In the genomic region with DNA sequence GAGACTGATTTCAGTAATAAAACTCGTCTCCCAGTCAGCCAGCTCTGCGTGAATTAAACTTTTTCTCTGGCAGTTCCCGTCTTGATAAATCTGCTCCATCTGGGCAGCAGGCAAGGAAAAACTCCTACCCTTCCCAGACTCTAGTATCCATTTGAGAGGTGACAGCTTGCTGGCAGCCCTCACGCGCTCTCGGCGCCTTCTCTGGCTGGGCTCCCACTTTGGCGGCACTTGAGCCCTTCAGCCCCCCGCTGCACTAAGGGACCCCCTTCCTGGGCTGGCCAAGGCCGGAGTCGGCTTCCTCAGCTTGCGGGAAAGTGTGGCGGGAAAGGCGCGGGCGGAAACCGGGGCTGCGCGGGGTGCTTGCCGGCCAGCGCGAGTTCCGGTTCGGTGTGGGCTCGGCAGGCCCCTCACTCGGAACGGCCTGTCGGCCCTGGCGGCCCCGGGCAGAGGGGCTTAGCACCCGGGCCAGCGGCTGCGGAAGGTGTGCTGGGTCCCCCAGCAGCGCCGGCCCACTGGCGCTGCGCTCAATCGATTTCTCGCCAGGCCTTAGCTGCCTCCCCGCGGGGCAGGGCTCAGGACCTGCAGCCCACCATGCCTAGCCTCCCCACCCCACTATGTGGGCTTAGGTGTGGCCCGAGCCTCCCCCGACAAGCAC, we compare ENCODE assay signal across 13 cellular contexts. TPM values are rescaled to one million over a fixed set of nuclear protein-coding genes. Genes with fewer than 3 reads are reported as not detected.
DNase-seq lines count a peak whose midpoint lies in the region; ATAC-seq and TF ChIP-seq lines count a peak whose summit lies in the region.
"Had no signal": no experiment of that assay in that cellular context is flagged by ENCODE, and none has a peak within 500 bp of the region (broad histone marks: within the 10 kb centered on the region; RNA-seq: fewer than 3 reads in every experiment).

No MANE protein-coding gene starts in this region.

- H3K4me3 Mint-ChIP-seq in glutamatergic neuron (ENCODE audit: unreplicated experiment) (no peak overlapping the region), progenitor cell of endocrine pancreas (ENCODE audit: low read depth) (no peak overlapping the region)
- no peak overlapping the region for H3K4me3 Mint-ChIP-seq in natural killer cell treated with Interleukin-12 subunit alpha and Interleukin-12 subunit beta and Interleukin-15 and Interleukin-18, amount 100 ng/mL, for 72 hours
- H3K4me3 Mint-ChIP-seq: activated CD4-positive, alpha-beta memory T cell treated with anti-CD3 and anti-CD28 coated beads for 36 hours had no signal

- peak overlapping the region; percentile 37; the same call in 1 of the 2 replicates for H3K14ac ChIP-seq in IMR-90 (replicated peaks; ENCODE audit: low read depth, low read length)

- no peaks in the 10 kb centered on the region; the same call in 1 of the 2 replicates for H3K9me1 ChIP-seq in IMR-90 (ENCODE audit: insufficient read depth, low read length)

- H2AK5ac ChIP-seq in IMR-90 (ENCODE audit: low read depth, low read length), result 0 out of 2 replicates have a peak overlapping the region, but pooled peaks have one; percentile 23

- H3K4me3 ChIP-seq in IMR-90 (ENCODE audit: insufficient read depth, low read depth, low read length), result no peak overlapping the region
- H3K4me3 ChIP-seq in sigmoid colon, result peak overlapping the region in 3 of 4 donors; percentile 25 to 36 (median 29)

- H3K23ac ChIP-seq in IMR-90 (ENCODE audit: low read depth, low read length), result peak overlapping the region; percentile 12; the same call in 1 of the 2 replicates

- no peak for TF ChIP-seq POLR2A in IMR-90 (IDR thresholded peaks at IDR 0.05; ENCODE audit: low read depth, low read length)
- no peak for TF ChIP-seq POLR2A in sigmoid colon (IDR thresholded peaks at IDR 0.05)

- H3K9ac ChIP-seq in IMR-90 (ENCODE audit: low read depth, low read length), result no peak overlapping the region

- DNase-seq in IMR-90 (no peak), dermis blood vessel endothelial cell (peak; percentile 22), left kidney (ENCODE audit: low read depth, low spot score) (peak; percentile 55), sigmoid colon (no peak), glutamatergic neuron (no peak), COLO829 (ENCODE audit: low spot score) (no peak), progenitor cell of endocrine pancreas (ENCODE audit: low spot score, unreplicated experiment) (no peak)
- DNase-seq in natural killer cell treated with Interleukin-12 subunit alpha and Interleukin-12 subunit beta and Interleukin-15 and Interleukin-18, amount 100 ng/mL, for 72 hours (ENCODE audit: low spot score), result no peak
- DNase-seq: activated CD4-positive, alpha-beta memory T cell treated with anti-CD3 and anti-CD28 coated beads for 36 hours; GOT3; NCI-H1048; NCI-H2171; stimulated activated naive CD4-positive, alpha-beta T cell had no signal

- POLR2A ChIA-PET in IMR-90 (lab: Charles Lee; ENCODE audit: unreplicated experiment), result no interaction called here

- intact Hi-C loops in IMR-90 (cut with micrococcal nuclease) (no loop called here), sigmoid colon (cut with DNase I) (no loop called here)

- no peak overlapping the region for H3K56ac ChIP-seq in IMR-90 (ENCODE audit: extremely low read depth, insufficient read depth, low read length)

- no peak overlapping the region for H3K27ac Mint-ChIP-seq in glutamatergic neuron (ENCODE audit: unreplicated experiment)
- peak overlapping the region in 1 of 2 donors; percentile 39 for H3K27ac Mint-ChIP-seq in natural killer cell treated with Interleukin-12 subunit alpha and Interleukin-12 subunit beta and Interleukin-15 and Interleukin-18, amount 100 ng/mL, for 72 hours
- H3K27ac Mint-ChIP-seq in progenitor cell of endocrine pancreas, result no peak overlapping the region
- H3K27ac Mint-ChIP-seq: activated CD4-positive, alpha-beta memory T cell treated with anti-CD3 and anti-CD28 coated beads for 36 hours had no signal

- ATAC-seq in IMR-90 (ENCODE audit: low read depth), result no peak
- ATAC-seq in natural killer cell treated with Interleukin-12 subunit alpha and Interleukin-12 subunit beta and Interleukin-15 and Interleukin-18, amount 100 ng/mL, for 72 hours, result no peak

- H3K9me3 ChIP-seq in IMR-90 (ENCODE audit: control insufficient read depth, insufficient read depth, low read length), result no peaks in the 10 kb centered on the region
- H3K9me3 ChIP-seq in sigmoid colon, result no peaks in the 10 kb centered on the region

- no peak overlapping the region for H3K4me2 ChIP-seq in IMR-90 (ENCODE audit: low read depth, low read length)

- H4K8ac ChIP-seq in IMR-90 (ENCODE audit: low read depth in 2 of 2, low read length in 2 of 2), result 0 out of 4 replicates have a peak overlapping the region, but pooled peaks of 1 of the 2 experiments have one; percentile 14

- TF ChIP-seq RAD21 in IMR-90 (IDR thresholded peaks at IDR 0.05; ENCODE audit: low read length), result no peak

- TF ChIP-seq EP300 in sigmoid colon (IDR thresholded peaks at IDR 0.05), result no peak

- 54% methylated on average over 25 of the region's 43 CpGs; no CpG with 5 or more reads in 1 of the 2 experiments for WGBS in IMR-90 (ENCODE audit: extremely low coverage in 2 of 2, insufficient read length in 1 of 2), 2 experiments
- WGBS in sigmoid colon, 2 donors, result 50 to 75% methylated on average over 43 of the region's 43 CpGs

- dilution Hi-C loops in IMR-90 (cut with HindIII; ENCODE audit: low sequenced_read_pairs, unreplicated experiment), result no loop called here

- in situ Hi-C loops in IMR-90 (cut with MboI; ENCODE audit: low sequenced_read_pairs), result no loop called here

- H2BK20ac ChIP-seq in IMR-90 (ENCODE audit: low read depth, low read length), result peak overlapping the region; percentile 57

- peaks cover 10% of the 10 kb centered on the region for H3K9me3 Mint-ChIP-seq in glutamatergic neuron (ENCODE audit: unreplicated experiment)
- no peaks in the 10 kb centered on the region for H3K9me3 Mint-ChIP-seq in natural killer cell treated with Interleukin-12 subunit alpha and Interleukin-12 subunit beta and Interleukin-15 and Interleukin-18, amount 100 ng/mL, for 72 hours
- H3K9me3 Mint-ChIP-seq in progenitor cell of endocrine pancreas (ENCODE audit: low read depth), result peaks cover 3% of the 10 kb centered on the region
- H3K9me3 Mint-ChIP-seq: activated CD4-positive, alpha-beta memory T cell treated with anti-CD3 and anti-CD28 coated beads for 36 hours had no signal

- CTCF ChIA-PET in IMR-90 (lab: Yijun Ruan, JAX), result interaction anchor here (0.7 kb wide), 1 partner anchor 555 kb away, joined by 3 read pairs; no protein-coding TSS in a partner anchor

- H3K36me3 ChIP-seq in IMR-90 (ENCODE audit: control insufficient read depth, insufficient read depth, low read length) (no peaks in the 10 kb centered on the region), sigmoid colon (no peaks in the 10 kb centered on the region)

- H3K27me3 Mint-ChIP-seq in glutamatergic neuron (ENCODE audit: unreplicated experiment) (no peaks in the 10 kb centered on the region), progenitor cell of endocrine pancreas (no peaks in the 10 kb centered on the region)
- H3K27me3 Mint-ChIP-seq in natural killer cell treated with Interleukin-12 subunit alpha and Interleukin-12 subunit beta and Interleukin-15 and Interleukin-18, amount 100 ng/mL, for 72 hours, result peaks cover 19 to 25% of the 10 kb centered on the region in 2 donors

- peak overlapping the region; percentile 12 for H2AFZ ChIP-seq in IMR-90 (replicated peaks; ENCODE audit: low read length, poor library complexity)

- TF ChIP-seq CTCF in IMR-90 (conservative IDR thresholded peaks at IDR 0.05; ENCODE audit: low read depth, low read length) (no peak), sigmoid colon (IDR thresholded peaks at IDR 0.05) (no peak), glutamatergic neuron (IDR thresholded peaks at IDR 0.05; ENCODE audit: partially characterized antibody, unreplicated experiment) (no peak), progenitor cell of endocrine pancreas (IDR thresholded peaks at IDR 0.05; ENCODE audit: unreplicated experiment) (no peak)

- peaks cover 5% of the 10 kb centered on the region for H3K4me1 ChIP-seq in IMR-90 (ENCODE audit: control insufficient read depth, insufficient read depth, low read length)
- H3K4me1 ChIP-seq in sigmoid colon, result peaks cover 0 to 19% (median 15%) of the 10 kb centered on the region in 4 donors

- no peaks in the 10 kb centered on the region for H4K20me1 ChIP-seq in IMR-90 (ENCODE audit: insufficient read depth, low read length)

- H3K4ac ChIP-seq in IMR-90 (ENCODE audit: low read depth, low read length), result peak overlapping the region; percentile 54

- H2BK15ac ChIP-seq in IMR-90 (ENCODE audit: low read depth, low read length), result peak overlapping the region; percentile 25; the same call in 1 of the 3 replicates

- H2AK9ac ChIP-seq in IMR-90 (replicated peaks; ENCODE audit: low read depth, low read length, poor library complexity), result no peak overlapping the region

- H3K27me3 ChIP-seq in IMR-90 (ENCODE audit: control insufficient read depth, insufficient read depth, low read length) (no peaks in the 10 kb centered on the region), sigmoid colon (no peaks in the 10 kb centered on the region)

- peak overlapping the region; percentile 81 for H2BK120ac ChIP-seq in IMR-90 (ENCODE audit: low read depth, low read length)

- no peak overlapping the region for H2BK5ac ChIP-seq in IMR-90 (ENCODE audit: low read depth, low read length, poor library complexity, severe bottlenecking)

- H3K27ac ChIP-seq in IMR-90 (ENCODE audit: insufficient read depth, low read length) (no peak overlapping the region), sigmoid colon (peak overlapping the region in 1 of 4 donors; percentile 18)

- H3K4me1 Mint-ChIP-seq in glutamatergic neuron (ENCODE audit: low read depth, unreplicated experiment), result no peaks in the 10 kb centered on the region
- peaks cover 6 to 10% of the 10 kb centered on the region in 2 donors for H3K4me1 Mint-ChIP-seq in natural killer cell treated with Interleukin-12 subunit alpha and Interleukin-12 subunit beta and Interleukin-15 and Interleukin-18, amount 100 ng/mL, for 72 hours (ENCODE audit: low read depth in 2 of 2)
- peaks cover 1% of the 10 kb centered on the region for H3K4me1 Mint-ChIP-seq in progenitor cell of endocrine pancreas (ENCODE audit: low read depth)

- H3K79me1 ChIP-seq in IMR-90 (ENCODE audit: low read depth in 1 of 2, low read length in 2 of 2), result no peaks in the 10 kb centered on the region

- H3K18ac ChIP-seq in IMR-90 (ENCODE audit: low read depth, low read length), result peak overlapping the region; percentile 61; the same call in 1 of the 2 replicates

- no TSS peak for BruUV-seq in IMR-90 (replicated peaks; lab: Mats Ljungman, UMichigan)

- H4K5ac ChIP-seq in IMR-90 (ENCODE audit: low read depth, low read length), result peak overlapping the region; percentile 53; the same call in 1 of the 2 replicates

- peak overlapping the region; percentile 50 for H4K91ac ChIP-seq in IMR-90 (ENCODE audit: insufficient read depth, low read depth, low read length)

- H3K36me3 Mint-ChIP-seq in glutamatergic neuron (ENCODE audit: unreplicated experiment) (no peaks in the 10 kb centered on the region), progenitor cell of endocrine pancreas (ENCODE audit: insufficient read depth) (no peaks in the 10 kb centered on the region)
- no peaks in the 10 kb centered on the region for H3K36me3 Mint-ChIP-seq in natural killer cell treated with Interleukin-12 subunit alpha and Interleukin-12 subunit beta and Interleukin-15 and Interleukin-18, amount 100 ng/mL, for 72 hours
- H3K36me3 Mint-ChIP-seq: activated CD4-positive, alpha-beta memory T cell treated with anti-CD3 and anti-CD28 coated beads for 36 hours had no signal

RNA-seq across cellular contexts. Expression of a gene that starts 21.8 kb away (rescaled TPM):
- total RNA-seq in IMR-90 (2012; rRNA removed), result 6.3 and 6.7 TPM in 2 replicates
- polyA plus RNA-seq in IMR-90 (2012; rRNA removed), result 7.0 and 8.6 TPM in 2 replicates
- polyA plus RNA-seq in IMR-90 (2012; cell fraction: cytosol; rRNA removed), result 7.0 and 10.0 TPM in 2 replicates
- polyA plus RNA-seq in IMR-90 (2012; cell fraction: nucleus; rRNA removed; ENCODE audit: low replicate concordance), result 3.7 and 5.9 TPM in 2 replicates
- total RNA-seq in dermis blood vessel endothelial cell, result 26.0 and 29.2 TPM in 2 replicates
- 10 to 100 TPM; 15.0 to 26.5 (median 18.4) TPM for total RNA-seq in sigmoid colon
- 1 to 10 TPM; 2.8 to 7.7 (median 3.0) TPM for polyA plus RNA-seq in sigmoid colon
- 5.0 TPM for total RNA-seq in glutamatergic neuron (ENCODE audit: unreplicated experiment)
- 1 to 10 TPM in 1 of 2 donors, under 1 TPM in 1; 0.31 to 3.9 TPM for total RNA-seq in natural killer cell treated with Interleukin-12 subunit alpha and Interleukin-12 subunit beta and Interleukin-15 and Interleukin-18, amount 100 ng/mL, for 72 hours
- 0.50 and 1.3 TPM in 2 replicates for total RNA-seq in progenitor cell of endocrine pancreas

Comparison
In these comparisons a context has a peak if more than half of its experiments do, and no peak if none do; other contexts are left out.
1. DNase-seq: peak in dermis blood vessel endothelial cell (single experiment) and left kidney (single experiment); none in IMR-90 (single experiment), sigmoid colon (single experiment), glutamatergic neuron (single experiment), natural killer cell treated with Interleukin-12 subunit alpha and Interleukin-12 subunit beta and Interleukin-15 and Interleukin-18, amount 100 ng/mL, for 72 hours (single experiment), COLO829 (single experiment) and progenitor cell of endocrine pancreas (single experiment).